Comparison of ENCODE assay signal across 17 cellular contexts in genomic region chrX:7435822-7436221, GRCh38.
"Had no signal": no experiment of that assay in that cellular context is flagged by ENCODE, and none has a peak within 500 bp of the region (broad histone marks: within the 10 kb centered on the region; RNA-seq: fewer than 3 reads in every experiment).

No MANE protein-coding gene starts in this region.

- H3K36me3 Mint-ChIP-seq: activated CD4-positive, alpha-beta memory T cell treated with anti-CD3 and anti-CD28 coated beads for 36 hours; natural killer cell treated with Interleukin-12 subunit alpha and Interleukin-12 subunit beta and Interleukin-15 and Interleukin-18, amount 100 ng/mL, for 72 hours; T-cell; type B pancreatic cell had no signal

- H3K4me3 Mint-ChIP-seq: activated CD4-positive, alpha-beta memory T cell treated with anti-CD3 and anti-CD28 coated beads for 36 hours; natural killer cell treated with Interleukin-12 subunit alpha and Interleukin-12 subunit beta and Interleukin-15 and Interleukin-18, amount 100 ng/mL, for 72 hours; T-cell; type B pancreatic cell had no signal

- ATAC-seq: mucosa of descending colon; natural killer cell treated with Interleukin-12 subunit alpha and Interleukin-12 subunit beta and Interleukin-15 and Interleukin-18, amount 100 ng/mL, for 72 hours; right cardiac atrium; T-cell had no signal

- H3K27me3 Mint-ChIP-seq: activated CD4-positive, alpha-beta memory T cell treated with anti-CD3 and anti-CD28 coated beads for 36 hours; natural killer cell treated with Interleukin-12 subunit alpha and Interleukin-12 subunit beta and Interleukin-15 and Interleukin-18, amount 100 ng/mL, for 72 hours; type B pancreatic cell had no signal

- H3K27ac Mint-ChIP-seq: activated CD4-positive, alpha-beta memory T cell treated with anti-CD3 and anti-CD28 coated beads for 36 hours; natural killer cell treated with Interleukin-12 subunit alpha and Interleukin-12 subunit beta and Interleukin-15 and Interleukin-18, amount 100 ng/mL, for 72 hours; T-cell; type B pancreatic cell had no signal

- H3K4me1 Mint-ChIP-seq: T-cell had no signal

- DNase-seq: activated CD4-positive, alpha-beta memory T cell treated with anti-CD3 and anti-CD28 coated beads for 36 hours; colonic mucosa; effector CD4-positive, alpha-beta T cell; glutamatergic neuron; mammary epithelial cell; mucosa of descending colon; nucleus accumbens; right cardiac atrium; spleen; stimulated activated CD4-positive, alpha-beta T cell treated with anti-CD3 and anti-CD28 coated beads, Interleukin-1b, Interleukin-23, amount 100 ng/mL, for 48 hours; stimulated activated naive CD4-positive, alpha-beta T cell treated with Interleukin-2 at 50 U/mL for 16 hours; T-cell; T1000 had no signal

- H3K4me3 ChIP-seq: cardiac muscle cell, colonic mucosa, mucosa of descending colon, spleen, suprapubic skin had no signal

- H3K9me3 Mint-ChIP-seq: type B pancreatic cell had no signal
